In the genomic region with DNA sequence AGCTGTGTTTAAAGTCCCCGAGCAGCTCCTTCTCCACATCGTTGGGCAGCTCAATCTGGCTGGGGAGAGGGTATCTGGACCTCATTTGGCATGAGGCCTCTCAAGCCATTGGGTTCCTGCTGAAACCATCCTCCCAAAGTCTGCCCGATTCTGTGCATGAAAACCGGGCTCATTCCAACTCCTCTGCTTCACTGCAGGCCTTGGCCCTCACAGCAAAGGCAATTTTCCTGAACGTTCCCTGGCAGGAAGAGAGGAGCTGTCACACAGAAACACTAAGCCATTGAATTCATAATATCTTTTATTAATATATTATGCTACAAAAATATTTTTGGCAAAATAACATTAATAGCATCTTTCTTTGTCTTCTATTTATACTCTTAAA, we compare ENCODE assay signal across 26 cellular contexts.
DNase-seq lines count a peak whose midpoint lies in the region; ATAC-seq and TF ChIP-seq lines count a peak whose summit lies in the region.
"Had no signal": no experiment of that assay in that cellular context is flagged by ENCODE, and none has a peak within 500 bp of the region (broad histone marks: within the 10 kb centered on the region; RNA-seq: fewer than 3 reads in every experiment).

No MANE protein-coding gene starts in this region.

- H2AK5ac ChIP-seq in trophoblast cell (ENCODE audit: low read length): no peak overlapping the region

- no peak overlapping the region for H3K4me3 Mint-ChIP-seq in chondrocyte (ENCODE audit: unreplicated experiment)
- H3K4me3 Mint-ChIP-seq: B cell; CD8-positive, alpha-beta T cell had no signal

- H3K27ac ChIP-seq in ascending aorta (peak overlapping the region; percentile 71 to 74), trophoblast cell (ENCODE audit: low read depth, low read length) (no peak overlapping the region), aorta (ENCODE audit: low read depth in 1 of 2, low read length in 2 of 2) (peak overlapping the region; percentile 45 to 81)
- H3K27ac ChIP-seq in effector memory CD4-positive, alpha-beta T cell (ENCODE audit: insufficient read depth, low read length, poor library complexity, severe bottlenecking): no peak overlapping the region
- H3K27ac ChIP-seq: C4-2B, SJSA1 had no signal

- no peak overlapping the region for H4K12ac ChIP-seq in trophoblast cell (ENCODE audit: low read depth, low read length)

- H3K27me3 ChIP-seq in ascending aorta: no peaks in the 10 kb centered on the region
- no peaks in the 10 kb centered on the region for H3K27me3 ChIP-seq in trophoblast cell (ENCODE audit: insufficient read depth, low read length)
- H3K27me3 ChIP-seq in aorta (ENCODE audit: control insufficient read depth in 1 of 2, insufficient read depth in 2 of 2, low read length in 1 of 2): no peaks in the 10 kb centered on the region
- no peaks in the 10 kb centered on the region for H3K27me3 ChIP-seq in effector memory CD4-positive, alpha-beta T cell (replicated peaks; ENCODE audit: control insufficient read depth, insufficient read depth, low read length, poor library complexity, severe bottlenecking)
- H3K27me3 ChIP-seq: MG63, SJSA1 had no signal

- no peak overlapping the region for H4K8ac ChIP-seq in trophoblast cell (ENCODE audit: low read depth, low read length)

- intact Hi-C loops in ascending aorta (cut with DNase I): no loop called here
- intact Hi-C loops in aorta (cut with DNase I): loop anchor here in 1 of 2 donors (5.0 kb wide), 1 partner anchor 237 kb away; a partner anchor contains a TSS

- no peaks in the 10 kb centered on the region for H3K79me1 ChIP-seq in trophoblast cell (ENCODE audit: low read length)

- no peak overlapping the region for H3K18ac ChIP-seq in trophoblast cell (ENCODE audit: low read length)

- ATAC-seq in aorta (ENCODE audit: low FRiP score) (no peak), HG03039 (IDR thresholded peaks at IDR 0.05; ENCODE audit: unreplicated experiment) (no peak), HG03378 (IDR thresholded peaks at IDR 0.05; ENCODE audit: unreplicated experiment) (no peak)
- ATAC-seq: CD8-positive, alpha-beta T cell; HCT116; HepG2 had no signal

- peaks cover 3 to 34% of the 10 kb centered on the region in 2 donors for H3K4me1 ChIP-seq in ascending aorta
- H3K4me1 ChIP-seq in trophoblast cell (ENCODE audit: control insufficient read depth in 1 of 2, insufficient read depth in 2 of 2, low read length in 2 of 2): no peaks in the 10 kb centered on the region
- H3K4me1 ChIP-seq in aorta (ENCODE audit: control insufficient read depth in 1 of 2, insufficient read depth in 2 of 2, low read length in 2 of 2): peaks cover 0 to 8% of the 10 kb centered on the region in 2 donors
- no peaks in the 10 kb centered on the region for H3K4me1 ChIP-seq in effector memory CD4-positive, alpha-beta T cell (ENCODE audit: control insufficient read depth, insufficient read depth, low read length, poor library complexity, severe bottlenecking)
- H3K4me1 ChIP-seq: Caco-2 had no signal

- no peak overlapping the region for H3K4ac ChIP-seq in trophoblast cell (ENCODE audit: low read depth, low read length)

- no peak overlapping the region for H3K14ac ChIP-seq in trophoblast cell (ENCODE audit: low read length)

- no peak overlapping the region for H3K23ac ChIP-seq in trophoblast cell (ENCODE audit: low read length)

- no CpG with 5 or more reads among the region's 5 CpGs for WGBS in trophoblast cell (ENCODE audit: extremely low coverage, insufficient coverage, insufficient read length)
- 7 to 11% methylated on average over 5 of the region's 5 CpGs for WGBS in aorta, 2 donors

- no peak overlapping the region for H3K4me2 ChIP-seq in trophoblast cell (ENCODE audit: low read length)

- H3K9ac ChIP-seq in trophoblast cell (ENCODE audit: low read length): peak overlapping the region; percentile 9

- no peaks in the 10 kb centered on the region for H3K79me2 ChIP-seq in trophoblast cell (ENCODE audit: control insufficient read depth, insufficient read depth, low read length, poor library complexity)

- no peak overlapping the region for H2BK5ac ChIP-seq in trophoblast cell (ENCODE audit: low read depth, low read length, poor library complexity)

- no peak overlapping the region for H2BK120ac ChIP-seq in trophoblast cell (ENCODE audit: insufficient read depth, low read length, poor library complexity)

- peak overlapping the region in 1 of 2 donors; percentile 17 for H3K4me3 ChIP-seq in ascending aorta
- H3K4me3 ChIP-seq in trophoblast cell (ENCODE audit: low read depth, low read length): no peak overlapping the region
- no peak overlapping the region for H3K4me3 ChIP-seq in aorta (ENCODE audit: low read length in 2 of 2)
- H3K4me3 ChIP-seq in effector memory CD4-positive, alpha-beta T cell (ENCODE audit: insufficient read depth, low read depth, low read length, poor library complexity, severe bottlenecking): no peak overlapping the region
- H3K4me3 ChIP-seq: MG63, SJSA1 had no signal

- H3K27me3 Mint-ChIP-seq in chondrocyte (ENCODE audit: low read depth): peaks cover 14% of the 10 kb centered on the region

- no peaks in the 10 kb centered on the region for H3K36me3 Mint-ChIP-seq in chondrocyte (ENCODE audit: low read depth)
- H3K36me3 Mint-ChIP-seq: CD8-positive, alpha-beta T cell had no signal

- H3K9me3 ChIP-seq in ascending aorta (no peaks in the 10 kb centered on the region), trophoblast cell (ENCODE audit: insufficient read depth, low read depth, low read length) (peaks cover 1% of the 10 kb centered on the region), aorta (ENCODE audit: control insufficient read depth, low read length) (no peaks in the 10 kb centered on the region)
- H3K9me3 ChIP-seq in effector memory CD4-positive, alpha-beta T cell (ENCODE audit: control insufficient read depth, low read length): no peaks in the 10 kb centered on the region
- H3K9me3 ChIP-seq: Caco-2, MG63, SJSA1 had no signal

- no peak for DNase-seq in ascending aorta (ENCODE audit: low spot score in 2 of 2)
- DNase-seq in chondrocyte (ENCODE audit: low spot score): peak; percentile 2
- DNase-seq in trophoblast cell: no peak
- DNase-seq in aorta: no peak
- DNase-seq in effector memory CD4-positive, alpha-beta T cell: no peak
- DNase-seq: Caco-2; CD8-positive, alpha-beta T cell; DMS 273 treated with DMSO at 0.1 percent for 48 hours; DMS79; EL; GF-D8; KBM-7; MG63; NCI-H1694; NCI-H2029 treated with DMSO at 0.1 percent for 48 hours; NCI-H2227 treated with DMSO at 0.1 percent for 48 hours; NCI-H526 treated with DMSO at 0.1 percent for 48 hours; Right ventricle myocardium superior; RPMI8226 had no signal

- H3K9me3 Mint-ChIP-seq in chondrocyte (ENCODE audit: low read depth): no peaks in the 10 kb centered on the region
- H3K9me3 Mint-ChIP-seq: CD8-positive, alpha-beta T cell had no signal

- H4K91ac ChIP-seq in trophoblast cell (ENCODE audit: low read depth, low read length): no peak overlapping the region

- no peak overlapping the region for H2AFZ ChIP-seq in trophoblast cell (ENCODE audit: insufficient read depth, low read length, poor library complexity)

- TF ChIP-seq CTCF in ascending aorta (IDR thresholded peaks at IDR 0.05) (no peak), chondrocyte (IDR thresholded peaks at IDR 0.05) (no peak)

- H3K36me3 ChIP-seq in ascending aorta (no peaks in the 10 kb centered on the region), trophoblast cell (ENCODE audit: control insufficient read depth in 1 of 2, insufficient read depth in 2 of 2, low read length in 2 of 2) (no peaks in the 10 kb centered on the region), aorta (ENCODE audit: control insufficient read depth in 1 of 2, insufficient read depth in 2 of 2, low read length in 1 of 2) (no peaks in the 10 kb centered on the region)
- H3K36me3 ChIP-seq in effector memory CD4-positive, alpha-beta T cell (ENCODE audit: control insufficient read depth, insufficient read depth, low read length): no peaks in the 10 kb centered on the region
- H3K36me3 ChIP-seq: SJSA1 had no signal

- no peak overlapping the region for H2BK12ac ChIP-seq in trophoblast cell (ENCODE audit: low read length)

- no peak overlapping the region for H3K27ac Mint-ChIP-seq in chondrocyte (ENCODE audit: unreplicated experiment)
- H3K27ac Mint-ChIP-seq: B cell; CD8-positive, alpha-beta T cell had no signal

- H3K4me1 Mint-ChIP-seq in chondrocyte (ENCODE audit: low read depth): peaks cover 17% of the 10 kb centered on the region
- H3K4me1 Mint-ChIP-seq: B cell had no signal

Comparison
In these comparisons a context has a peak if more than half of its experiments do, and no peak if none do; other contexts are left out.
1. H3K27ac ChIP-seq: peak in ascending aorta (2 of 2) and aorta (2 of 2); none in trophoblast cell (single experiment) and effector memory CD4-positive, alpha-beta T cell (single experiment).